In the genomic region with DNA sequence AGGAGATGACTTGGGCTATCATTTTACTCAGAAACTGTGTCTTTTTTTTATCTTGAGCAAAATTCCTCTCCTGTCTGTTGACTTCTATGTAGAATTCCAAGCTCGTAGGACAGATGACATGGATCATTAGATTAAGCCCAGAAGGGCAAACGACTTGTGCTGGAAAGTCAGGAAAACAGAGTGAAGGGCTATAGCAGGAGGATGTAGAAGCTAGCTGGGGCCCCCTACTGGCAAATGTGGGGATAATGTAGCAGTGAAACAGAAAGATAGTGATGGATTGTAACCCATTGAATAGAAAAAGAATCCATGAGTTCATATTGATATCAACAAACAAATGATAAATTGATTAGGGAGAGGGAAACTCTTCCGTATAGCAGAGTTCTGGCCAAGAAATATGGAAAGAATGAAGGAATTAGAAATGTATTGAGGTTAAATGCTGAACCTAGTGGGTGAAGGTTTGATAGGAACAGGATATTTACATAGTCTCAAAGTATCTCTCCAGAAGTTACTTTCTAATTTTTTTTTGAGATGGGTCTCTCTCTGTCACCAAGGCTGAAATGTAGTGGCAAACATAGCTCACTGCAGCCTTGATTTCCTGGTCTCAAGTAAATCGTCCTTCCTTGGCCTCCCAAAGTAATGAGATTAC, we compare ENCODE assay signal across 8 cellular contexts.
DNase-seq lines count a peak whose midpoint lies in the region; ATAC-seq, FAIRE-seq and TF ChIP-seq lines count a peak whose summit lies in the region.

No MANE protein-coding gene starts in this region.

- H3K79me1 ChIP-seq in trophoblast cell (ENCODE audit: low read length): peaks cover 6% of the 10 kb centered on the region

- H3K9me3 ChIP-seq in MG63 (no peaks in the 10 kb centered on the region), WERI-Rb-1 (ENCODE audit: severe bottlenecking) (no peaks in the 10 kb centered on the region), trophoblast cell (ENCODE audit: insufficient read depth, low read depth, low read length) (peaks cover 3% of the 10 kb centered on the region)

- H3K27ac ChIP-seq in WERI-Rb-1: no peak overlapping the region
- H3K27ac ChIP-seq in trophoblast cell (ENCODE audit: low read depth, low read length): no peak overlapping the region

- H3K4me3 ChIP-seq in MG63: no peak overlapping the region
- no peak overlapping the region for H3K4me3 ChIP-seq in WERI-Rb-1 (ENCODE audit: low read depth, low read length)
- no peak overlapping the region for H3K4me3 ChIP-seq in trophoblast cell (ENCODE audit: low read depth, low read length)

- no peak overlapping the region for H4K91ac ChIP-seq in trophoblast cell (ENCODE audit: low read depth, low read length)

- peak; percentile 63 for FAIRE-seq in D721Med (lab: Jason Lieb, UNC)

- H3K27me3 ChIP-seq in MG63 (0 out of 2 replicates have a peak, but pooled peaks cover 2% of the 10 kb centered on the region), WERI-Rb-1 (ENCODE audit: insufficient read depth, low read depth, severe bottlenecking) (no peaks in the 10 kb centered on the region), trophoblast cell (ENCODE audit: insufficient read depth, low read length) (no peaks in the 10 kb centered on the region)

- no peak overlapping the region for H4K8ac ChIP-seq in trophoblast cell (ENCODE audit: low read depth, low read length)

- no peaks in the 10 kb centered on the region for H3K36me3 ChIP-seq in MG63
- no peaks in the 10 kb centered on the region for H3K36me3 ChIP-seq in WERI-Rb-1
- H3K36me3 ChIP-seq in trophoblast cell (ENCODE audit: control insufficient read depth in 1 of 2, insufficient read depth in 2 of 2, low read length in 2 of 2): no peaks in the 10 kb centered on the region

- H3K14ac ChIP-seq in trophoblast cell (ENCODE audit: low read length): no peak overlapping the region

- WGBS in trophoblast cell (ENCODE audit: extremely low coverage, insufficient coverage, insufficient read length): no CpG with 5 or more reads among the region's 4 CpGs

- no peak overlapping the region for H3K4me2 ChIP-seq in trophoblast cell (ENCODE audit: low read length)

- no peak overlapping the region for H2AFZ ChIP-seq in trophoblast cell (ENCODE audit: insufficient read depth, low read length, poor library complexity)

- no peak overlapping the region for H2AK5ac ChIP-seq in trophoblast cell (ENCODE audit: low read length)

- H3K23ac ChIP-seq in trophoblast cell (ENCODE audit: low read length): no peak overlapping the region

- TF ChIP-seq CTCF in D721Med (IDR thresholded peaks at IDR 0.05; ENCODE audit: insufficient read depth, missing control alignments) (peak; percentile 51), WERI-Rb-1 (IDR thresholded peaks at IDR 0.05; ENCODE audit: low read depth, low read length) (peak; percentile 48)

- no peak overlapping the region for H2BK12ac ChIP-seq in trophoblast cell (ENCODE audit: low read length)

- ATAC-seq in GM19455 (IDR thresholded peaks at IDR 0.05; ENCODE audit: unreplicated experiment) (peak; percentile 75), GM18861 (IDR thresholded peaks at IDR 0.05; ENCODE audit: unreplicated experiment) (no peak)

- H3K9ac ChIP-seq in trophoblast cell (ENCODE audit: low read length): no peak overlapping the region

- H4K12ac ChIP-seq in trophoblast cell (ENCODE audit: low read depth, low read length): no peak overlapping the region

- peaks cover 0 to 3% of the 10 kb centered on the region in 2 experiments for H3K4me1 ChIP-seq in trophoblast cell (ENCODE audit: control insufficient read depth in 1 of 2, insufficient read depth in 2 of 2, low read length in 2 of 2)

- no peak overlapping the region for H2BK5ac ChIP-seq in trophoblast cell (ENCODE audit: low read depth, low read length, poor library complexity)

- no peaks in the 10 kb centered on the region for H3K79me2 ChIP-seq in trophoblast cell (ENCODE audit: control insufficient read depth, insufficient read depth, low read length, poor library complexity)

- no peak overlapping the region for H3K18ac ChIP-seq in trophoblast cell (ENCODE audit: low read length)

- H2BK120ac ChIP-seq in trophoblast cell (ENCODE audit: insufficient read depth, low read length, poor library complexity): no peak overlapping the region

- DNase-seq in D721Med (ENCODE audit: insufficient read length, low spot score): peak; percentile 27
- peak; percentile 26 for DNase-seq in MG63
- peak; percentile 38 for DNase-seq in WERI-Rb-1
- peak; percentile 48 for DNase-seq in foreskin melanocyte
- peak; percentile 8 to 71 for DNase-seq in trophoblast cell
- no peak for DNase-seq in NCI-H128 (lab: John Stamatoyannopoulos, UW; ENCODE audit: unreplicated experiment)

- no peak overlapping the region for H3K4ac ChIP-seq in trophoblast cell (ENCODE audit: low read depth, low read length)
